8 cellular contexts compared by ENCODE assay signal in the genomic region with DNA sequence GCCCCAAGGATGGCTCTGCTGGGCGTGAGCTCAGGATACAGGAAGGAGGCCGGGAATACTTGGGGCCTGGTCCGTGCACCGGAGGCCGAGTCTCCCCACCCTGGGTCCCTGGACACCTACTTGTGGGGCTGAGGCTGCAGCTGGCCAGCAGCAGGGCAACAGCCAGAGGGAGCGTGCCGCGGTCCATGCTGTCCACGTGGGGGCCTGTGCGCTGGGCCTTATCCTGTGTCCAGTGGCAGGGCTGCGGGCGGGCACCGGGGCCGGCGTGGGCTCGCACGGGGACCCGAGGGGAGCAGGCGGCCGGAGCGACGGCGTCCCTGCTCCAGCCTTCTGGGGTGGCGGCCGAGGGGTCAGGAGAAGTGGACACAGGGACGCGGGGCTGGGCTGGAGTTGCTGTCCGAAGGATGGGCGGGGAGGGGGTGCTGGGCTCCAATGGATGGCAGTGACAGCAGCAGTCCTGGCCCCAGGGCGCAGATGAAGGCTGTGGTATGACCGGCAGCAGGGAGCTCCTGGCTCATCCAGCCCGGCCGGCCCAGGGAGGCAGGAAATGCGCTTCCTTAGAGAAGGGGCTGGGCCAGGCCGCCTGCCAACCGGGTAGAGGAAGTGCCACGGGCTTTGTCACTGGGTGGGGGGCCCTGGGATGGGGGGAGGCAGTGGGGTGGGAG. TPM values are rescaled to one million over a fixed set of nuclear protein-coding genes. Genes with fewer than 3 reads are reported as not detected.
DNase-seq lines count a peak whose midpoint lies in the region; ATAC-seq and TF ChIP-seq lines count a peak whose summit lies in the region.

A gene (minus strand): TSS at position 490 of the 665 bp plus-strand sequence. CDS start 303 bp downstream, at position 187.

- peak within 1 kb of the TSS; percentile 78 for H3K4me3 Mint-ChIP-seq in stimulated activated memory B cell treated with anti-CD40 and anti-IgM and Interleukin-4, amounts not matched to agents 10 μg/mL and 1 μg/mL and 100 μg/mL, for 72 hours

- H3K27me3 ChIP-seq in mammary epithelial cell (ENCODE audit: insufficient read depth, low read length), result no peaks in the 10 kb centered on the region
- H3K27me3 ChIP-seq in kidney epithelial cell (ENCODE audit: control insufficient read depth, insufficient read depth, low read length), result no peaks in the 10 kb centered on the region
- no peaks in the 10 kb centered on the region for H3K27me3 ChIP-seq in HAP-1 (ENCODE audit: low read depth)

- no peaks in the 10 kb centered on the region for H4K20me1 ChIP-seq in mammary epithelial cell (ENCODE audit: insufficient read depth, low read length)

- H3K79me2 ChIP-seq in mammary epithelial cell (ENCODE audit: insufficient read depth, low read length), result peaks cover 36% of the 10 kb centered on the region

- BruUV-seq in mammary epithelial cell (replicated peaks; lab: Mats Ljungman, UMichigan), result TSS peak; percentile 36

- peak within 1 kb of the TSS; percentile 93 for H2AFZ ChIP-seq in mammary epithelial cell (ENCODE audit: low read depth, low read length)

- peak; percentile 26 for DNase-seq in DMS153 (lab: John Stamatoyannopoulos, UW)
- peak; percentile 13 for DNase-seq in NOMO-1 treated with dmso at 0.1 percent for 144 hours (lab: John Stamatoyannopoulos, UW; ENCODE audit: unreplicated experiment)
- peak; percentile 38 for DNase-seq in mammary epithelial cell
- no peak for DNase-seq in kidney epithelial cell (ENCODE audit: low read depth)
- DNase-seq in HAP-1 (ENCODE audit: low spot score in 2 of 2), result no peak

- H3K27ac Mint-ChIP-seq in stimulated activated memory B cell treated with anti-CD40 and anti-IgM and Interleukin-4, amounts not matched to agents 10 μg/mL and 1 μg/mL and 100 μg/mL, for 72 hours, result peak within 1 kb of the TSS; percentile 86

- peak; percentile 40 for ATAC-seq in stimulated activated memory B cell treated with anti-CD40 and anti-IgM and Interleukin-4, amounts not matched to agents 10 μg/mL and 1 μg/mL and 100 μg/mL, for 72 hours
- ATAC-seq in GM19463 (IDR thresholded peaks at IDR 0.05; ENCODE audit: unreplicated experiment) (no peak), HG02938 (IDR thresholded peaks at IDR 0.05; ENCODE audit: unreplicated experiment) (no peak)

- 0% methylated on average over 9 of the region's 37 CpGs for WGBS in mammary epithelial cell (ENCODE audit: low coverage, missing lambda C conversion rate)

- no peaks in the 10 kb centered on the region for H3K27me3 Mint-ChIP-seq in stimulated activated memory B cell treated with anti-CD40 and anti-IgM and Interleukin-4, amounts not matched to agents 10 μg/mL and 1 μg/mL and 100 μg/mL, for 72 hours

- H3K36me3 ChIP-seq in mammary epithelial cell (ENCODE audit: insufficient read depth, low read length) (no peaks in the 10 kb centered on the region), kidney epithelial cell (ENCODE audit: control insufficient read depth, insufficient read depth, low read length) (no peaks in the 10 kb centered on the region), HAP-1 (replicated peaks) (no peaks in the 10 kb centered on the region)

- intact Hi-C loops in mammary epithelial cell (cut with micrococcal nuclease), result loop anchor here (5.0 kb wide), 2 partner anchors 52 to 67 kb away; a partner anchor contains a TSS

- peak within 1 kb of the TSS; percentile 51 for H3K27ac ChIP-seq in mammary epithelial cell (ENCODE audit: insufficient read depth, low read depth, low read length)

- H3K4me2 ChIP-seq in mammary epithelial cell (ENCODE audit: insufficient read depth, low read depth, low read length), result peak within 1 kb of the TSS; percentile 99

- H3K4me3 ChIP-seq in mammary epithelial cell (replicated peaks in 1 of 3; ENCODE audit: insufficient read depth in 1 of 3, low read depth in 2 of 3, low read length in 3 of 3), result peak within 1 kb of the TSS; percentile 46 to 85 (median 69)
- H3K4me3 ChIP-seq in kidney epithelial cell (ENCODE audit: low read depth, low read length), result peak within 1 kb of the TSS; percentile 32
- H3K4me3 ChIP-seq in HAP-1, result no peak within 1 kb of the TSS

- in situ Hi-C loops in mammary epithelial cell (cut with MboI; ENCODE audit: low sequenced_read_pairs in 2 of 2), result no loop called here
- in situ Hi-C loops in HAP-1 (cut with MboI; ENCODE audit: low sequenced_read_pairs), result no loop called here

- H3K9ac ChIP-seq in mammary epithelial cell (ENCODE audit: insufficient read depth, low read length), result peak within 1 kb of the TSS; percentile 67

- H3K9me3 ChIP-seq in mammary epithelial cell (replicated peaks; ENCODE audit: insufficient read depth, low read length), result peaks cover 10% of the 10 kb centered on the region
- no peaks in the 10 kb centered on the region for H3K9me3 ChIP-seq in HAP-1

- CTCF ChIA-PET in mammary epithelial cell (lab: Charles Lee; ENCODE audit: low non-redundant PET), result no interaction called here

- dilution Hi-C loops in mammary epithelial cell (cut with HindIII; ENCODE audit: low sequenced_read_pairs), result no loop called here

- peaks cover 21% of the 10 kb centered on the region for H3K4me1 Mint-ChIP-seq in stimulated activated memory B cell treated with anti-CD40 and anti-IgM and Interleukin-4, amounts not matched to agents 10 μg/mL and 1 μg/mL and 100 μg/mL, for 72 hours

- peak in 1 of 2 donors; percentile 23 for TF ChIP-seq CTCF in mammary epithelial cell (conservative IDR thresholded peaks at IDR 0.05 in 1 of 2, IDR thresholded peaks at IDR 0.05 in 1 of 2; ENCODE audit: extremely low read depth in 1 of 2, insufficient read depth in 1 of 2, low read depth in 1 of 2, low read length in 2 of 2)
- no peak for TF ChIP-seq CTCF in kidney epithelial cell (IDR thresholded peaks at IDR 0.05; ENCODE audit: insufficient read depth, low read length, poor library complexity, severe bottlenecking)

- H3K4me1 ChIP-seq in mammary epithelial cell (ENCODE audit: insufficient read depth, low read length) (peaks cover 7% of the 10 kb centered on the region), HAP-1 (no peaks in the 10 kb centered on the region)

- H3K9me3 Mint-ChIP-seq in stimulated activated memory B cell treated with anti-CD40 and anti-IgM and Interleukin-4, amounts not matched to agents 10 μg/mL and 1 μg/mL and 100 μg/mL, for 72 hours, result peaks cover 2% of the 10 kb centered on the region

- peaks cover 10% of the 10 kb centered on the region for H3K36me3 Mint-ChIP-seq in stimulated activated memory B cell treated with anti-CD40 and anti-IgM and Interleukin-4, amounts not matched to agents 10 μg/mL and 1 μg/mL and 100 μg/mL, for 72 hours

RNA-seq across cellular contexts. Expression of the gene that starts here (rescaled TPM):
- total RNA-seq in mammary epithelial cell, result 10 to 100 TPM in 1 of 2 donors, 1 to 10 TPM in 1; 4.0 to 32.2 TPM
- 15.1 TPM for polyA plus RNA-seq in mammary epithelial cell
- 29.8 TPM for polyA minus RNA-seq in mammary epithelial cell
- total RNA-seq in kidney epithelial cell, result 3.4 and 6.3 TPM in 2 replicates

Comparison
In these comparisons a context has a peak if more than half of its experiments do, and no peak if none do; other contexts are left out.
1. DNase-seq: peak in DMS153 (single experiment), NOMO-1 treated with dmso at 0.1 percent for 144 hours (single experiment) and mammary epithelial cell (single experiment); none in kidney epithelial cell (single experiment) and HAP-1 (0 of 2).